In genomic region chr1:50968021-50968883, GRCh38 we compare ENCODE assay signal across 8 cellular contexts. TPM values are rescaled to one million over a fixed set of nuclear protein-coding genes. Genes with fewer than 3 reads are reported as not detected.
DNase-seq lines count a peak whose midpoint lies in the region; ATAC-seq, FAIRE-seq and TF ChIP-seq lines count a peak whose summit lies in the region.

No MANE protein-coding gene starts in this region.

- peak; percentile 55 for TF ChIP-seq CTCF in HFFc6 (IDR thresholded peaks at IDR 0.05)
- peak in 2 of 4 donors; percentile 19 to 32 for TF ChIP-seq CTCF in pancreas (IDR thresholded peaks at IDR 0.05)
- peak; percentile 21 to 79 (median 44) for TF ChIP-seq CTCF in tibial nerve (IDR thresholded peaks at IDR 0.05)

- H3K27me3 ChIP-seq in pancreas, result no peaks in the 10 kb centered on the region
- H3K27me3 ChIP-seq in tibial nerve, result peaks cover 0 to 7% of the 10 kb centered on the region in 2 donors

- peak overlapping the region; percentile 94 for H3K27ac Mint-ChIP-seq in HFFc6
- peak overlapping the region; percentile 94 for H3K27ac Mint-ChIP-seq in activated naive CD8-positive, alpha-beta T cell treated with anti-CD3 and anti-CD28 coated beads for 36 hours

- 0% methylated on average over 79 to 80 of the region's 80 CpGs for WGBS in pancreas, 2 donors
- 1% methylated on average over 47 to 60 of the region's 80 CpGs for WGBS in tibial nerve, 2 donors

- H3K36me3 Mint-ChIP-seq in HFFc6 (ENCODE audit: low read depth), result peaks cover 9% of the 10 kb centered on the region; the same call in 1 of the 2 replicates
- peaks cover 2% of the 10 kb centered on the region for H3K36me3 Mint-ChIP-seq in activated naive CD8-positive, alpha-beta T cell treated with anti-CD3 and anti-CD28 coated beads for 36 hours

- TF ChIP-seq EP300 in tibial nerve (IDR thresholded peaks at IDR 0.05), result peak in 1 of 2 donors; percentile 95

- H3K4me1 Mint-ChIP-seq in HFFc6 (ENCODE audit: low read depth), result peaks cover 28% of the 10 kb centered on the region
- H3K4me1 Mint-ChIP-seq in activated naive CD8-positive, alpha-beta T cell treated with anti-CD3 and anti-CD28 coated beads for 36 hours, result peaks cover 18% of the 10 kb centered on the region

- intact Hi-C loops in Right ventricle myocardium inferior (cut with DNase I) (loop anchor here (2.0 kb wide), 1 partner anchor 193 kb away; no protein-coding TSS in a partner anchor), pancreas (cut with DNase I) (no loop called here)

- DNase-seq in GM04504 (ENCODE audit: low read depth) (peak; percentile 85), HFFc6 (peak; percentile 90), NCI-H1048 (lab: John Stamatoyannopoulos, UW) (peak; percentile 84), Right ventricle myocardium inferior (ENCODE audit: missing footprints) (peak; percentile 95), pancreas (peak; percentile 91 to 96 (median 93)), tibial nerve (ENCODE audit: low spot score in 2 of 2) (peak; percentile 75 to 82)
- peak; percentile 86 for DNase-seq in activated naive CD8-positive, alpha-beta T cell treated with anti-CD3 and anti-CD28 coated beads for 36 hours

- peaks cover 5% of the 10 kb centered on the region for H3K27me3 Mint-ChIP-seq in HFFc6 (ENCODE audit: insufficient read depth)
- peaks cover 23% of the 10 kb centered on the region for H3K27me3 Mint-ChIP-seq in activated naive CD8-positive, alpha-beta T cell treated with anti-CD3 and anti-CD28 coated beads for 36 hours

- H3K27ac ChIP-seq in pancreas (peak overlapping the region; percentile 97 to 100 (median 98)), tibial nerve (peak overlapping the region; percentile 92 to 98 (median 98))

- H3K4me1 ChIP-seq in pancreas (peaks cover 10 to 18% (median 12%) of the 10 kb centered on the region in 3 donors), tibial nerve (peaks cover 0 to 14% (median 6%) of the 10 kb centered on the region in 4 donors)

- peak overlapping the region; percentile 68 to 85 (median 83) for H3K4me3 ChIP-seq in pancreas
- peak overlapping the region; percentile 74 to 87 (median 76) for H3K4me3 ChIP-seq in tibial nerve

- ATAC-seq in SK-N-SH treated with all-trans-retinoic acid at 6 μM for 48 hours (peak; percentile 83), Right ventricle myocardium inferior (peak; percentile 97), pancreas (peak; percentile 87 to 93 (median 90))

- no peaks in the 10 kb centered on the region for H3K36me3 ChIP-seq in pancreas
- H3K36me3 ChIP-seq in tibial nerve, result no peaks in the 10 kb centered on the region

- TF ChIP-seq POLR2A in tibial nerve (IDR thresholded peaks at IDR 0.05), result peak; percentile 75 to 76

- no peaks in the 10 kb centered on the region for H3K9me3 Mint-ChIP-seq in HFFc6
- H3K9me3 Mint-ChIP-seq in activated naive CD8-positive, alpha-beta T cell treated with anti-CD3 and anti-CD28 coated beads for 36 hours, result no peaks in the 10 kb centered on the region

- FAIRE-seq in pancreas (lab: Jason Lieb, UNC), result no peak

- no peaks in the 10 kb centered on the region for H3K9me3 ChIP-seq in pancreas
- no peaks in the 10 kb centered on the region for H3K9me3 ChIP-seq in tibial nerve

- H3K4me3 Mint-ChIP-seq in HFFc6, result peak overlapping the region; percentile 94
- peak overlapping the region; percentile 95 for H3K4me3 Mint-ChIP-seq in activated naive CD8-positive, alpha-beta T cell treated with anti-CD3 and anti-CD28 coated beads for 36 hours

TF ChIP-seq in SK-N-SH treated with all-trans-retinoic acid at 6 μM for 48 hours, 23 proteins besides CTCF, POLR2A, EP300 and RAD21:
- peak; percentile 66; the same call in 1 of the 2 replicates for TF ChIP-seq SNAI2 (CRISPR knock-in tag; IDR thresholded peaks at IDR 0.05)
- no peak for TF ChIP-seq CSDC2 (CRISPR knock-in tag; IDR thresholded peaks at IDR 0.05)

RNA-seq across cellular contexts. Expression of gene CDKN2C, which starts 1.8 kb away (rescaled TPM):
- total RNA-seq in HFFc6 (2021; fragmentation: NEBNext Ultra II Directional; extraction: Animal tissue kit (Norgen Biotek cat#: 25700)), result 10 to 100 TPM; 13.1 to 26.7 (median 24.9) TPM
- 10 to 100 TPM; 13.0 to 13.6 TPM for total RNA-seq in activated naive CD8-positive, alpha-beta T cell treated with anti-CD3 and anti-CD28 coated beads for 36 hours
- 15.2 TPM for total RNA-seq in Right ventricle myocardium inferior
- total RNA-seq in pancreas, result 10 to 100 TPM in 2 of 6 donors, 1 to 10 TPM in 4; 4.3 to 11.5 (median 8.4) TPM
- polyA plus RNA-seq in pancreas, result 1 to 10 TPM; 7.4 to 8.1 TPM
- 10 to 100 TPM; 16.1 to 30.2 (median 28.5) TPM for total RNA-seq in tibial nerve

RNA-seq across cellular contexts. Expression of gene FAF1, which starts 8.2 kb away (rescaled TPM):
- 10 to 100 TPM; 60.1 to 79.1 (median 67.8) TPM for total RNA-seq in HFFc6 (2021; fragmentation: NEBNext Ultra II Directional; extraction: Animal tissue kit (Norgen Biotek cat#: 25700))
- 10 to 100 TPM; 83.7 to 88.5 TPM for total RNA-seq in activated naive CD8-positive, alpha-beta T cell treated with anti-CD3 and anti-CD28 coated beads for 36 hours
- total RNA-seq in Right ventricle myocardium inferior (80.4 TPM), pancreas (10 to 100 TPM; 30.0 to 46.6 (median 38.1) TPM), tibial nerve (10 to 100 TPM; 25.1 to 55.7 (median 38.8) TPM)
- polyA plus RNA-seq in pancreas, result 10 to 100 TPM; 13.9 to 23.4 TPM

Comparison
In these comparisons a context has a peak if more than half of its experiments do, and no peak if none do; other contexts are left out.
1. Peak in every context shown above with its lines: DNase-seq, ATAC-seq, H3K4me3 ChIP-seq and H3K27ac ChIP-seq.